Comparison of ENCODE assay signal across 8 cellular contexts in genomic region chr6:5260111-5260620, GRCh38. TPM values are rescaled to one million over a fixed set of nuclear protein-coding genes. Genes with fewer than 3 reads are reported as not detected.
DNase-seq lines count a peak whose midpoint lies in the region; ATAC-seq and TF ChIP-seq lines count a peak whose summit lies in the region.

No MANE protein-coding gene starts in this region.

- H3K9ac ChIP-seq in endodermal cell (ENCODE audit: extremely low read depth, low read length, poor library complexity, severe bottlenecking) (peak overlapping the region; percentile 94), muscle layer of colon (ENCODE audit: low read length) (no peak overlapping the region)

- no peaks in the 10 kb centered on the region for H3K9me3 Mint-ChIP-seq in activated CD8-positive, alpha-beta T cell treated with anti-CD3 and anti-CD28 coated beads for 36 hours
- peaks cover 4% of the 10 kb centered on the region for H3K9me3 Mint-ChIP-seq in endodermal cell

- DNase-seq in BJ (ENCODE audit: low read depth) (no peak), GM19238 (ENCODE audit: insufficient read length, low spot score) (peak; percentile 69), NCI-H82 treated with DMSO at 0.1 percent for 48 hours (lab: John Stamatoyannopoulos, UW; ENCODE audit: unreplicated experiment) (peak; percentile 49), endodermal cell (peak; percentile 92)
- peak; percentile 81 for DNase-seq in activated CD8-positive, alpha-beta T cell treated with anti-CD3 and anti-CD28 coated beads for 36 hours
- DNase-seq in stimulated activated CD8-positive, alpha-beta memory T cell treated with anti-CD3 and anti-CD28 coated beads, Interleukin-7, amount 100 ng/mL, for 1 hour (ENCODE audit: low read depth in 2 of 2) = peak; percentile 41 to 57

- H3K4me1 ChIP-seq in endodermal cell (ENCODE audit: control insufficient read depth, insufficient read depth, low read length) = no peaks in the 10 kb centered on the region
- H3K4me1 ChIP-seq in muscle layer of colon (ENCODE audit: insufficient read depth, low read length) = peaks cover 10% of the 10 kb centered on the region

- POLR2A ChIA-PET in BJ (lab: Charles Lee) = no interaction called here
- POLR2A ChIA-PET in activated CD8-positive, alpha-beta T cell treated with anti-CD3 and anti-CD28 coated beads for 36 hours (lab: Charles Lee) = interaction anchor here (0.6 to 2.7 kb wide), 3 partner anchors 18 to 42 kb away, joined by 3 to 41 read pairs (median 11); no protein-coding TSS in a partner anchor

- intact Hi-C loops in activated CD8-positive, alpha-beta T cell treated with anti-CD3 and anti-CD28 coated beads for 36 hours (cut with micrococcal nuclease) = no loop called here

- peak overlapping the region; percentile 87 for H3K4me3 Mint-ChIP-seq in activated CD8-positive, alpha-beta T cell treated with anti-CD3 and anti-CD28 coated beads for 36 hours
- peak overlapping the region; percentile 98 for H3K4me3 Mint-ChIP-seq in endodermal cell

- H3K4me3 ChIP-seq in BJ (ENCODE audit: low read depth, low read length) = peak overlapping the region; percentile 54
- peak overlapping the region; percentile 100 for H3K4me3 ChIP-seq in endodermal cell (ENCODE audit: low read length)
- H3K4me3 ChIP-seq in muscle layer of colon (ENCODE audit: low read depth in 1 of 2, low read length in 2 of 2) = peak overlapping the region; percentile 55 to 84

- H3K27ac ChIP-seq in endodermal cell (ENCODE audit: low read depth, low read length) = no peak overlapping the region
- H3K27ac ChIP-seq in muscle layer of colon (ENCODE audit: low read depth, low read length) = peak overlapping the region; percentile 8

- peak; percentile 79 for ATAC-seq in HG03354 (IDR thresholded peaks at IDR 0.05; ENCODE audit: poor library complexity, severe bottlenecking, unreplicated experiment)
- ATAC-seq in activated CD8-positive, alpha-beta T cell treated with anti-CD3 and anti-CD28 coated beads for 36 hours = peak; percentile 74

- peaks cover 36% of the 10 kb centered on the region for H3K4me1 Mint-ChIP-seq in activated CD8-positive, alpha-beta T cell treated with anti-CD3 and anti-CD28 coated beads for 36 hours (ENCODE audit: low read depth)
- H3K4me1 Mint-ChIP-seq in endodermal cell = peaks cover 10% of the 10 kb centered on the region

- H3K27me3 ChIP-seq in BJ (ENCODE audit: control insufficient read depth, insufficient read depth, low read length) (no peaks in the 10 kb centered on the region), endodermal cell (ENCODE audit: control insufficient read depth, insufficient read depth, low read length, poor library complexity, severe bottlenecking) (no peaks in the 10 kb centered on the region), muscle layer of colon (ENCODE audit: control insufficient read depth in 1 of 2, insufficient read depth in 2 of 2, low read length in 2 of 2) (no peaks in the 10 kb centered on the region)

- TF ChIP-seq CTCF in BJ (IDR thresholded peaks at IDR 0.05; ENCODE audit: insufficient read depth, low read depth, low read length) (no peak), endodermal cell (conservative IDR thresholded peaks at IDR 0.05) (no peak)
- TF ChIP-seq CTCF in activated CD8-positive, alpha-beta T cell treated with anti-CD3 and anti-CD28 coated beads for 36 hours (IDR thresholded peaks at IDR 0.05) = no peak

- no peaks in the 10 kb centered on the region for H3K27me3 Mint-ChIP-seq in activated CD8-positive, alpha-beta T cell treated with anti-CD3 and anti-CD28 coated beads for 36 hours
- H3K27me3 Mint-ChIP-seq in endodermal cell (ENCODE audit: insufficient read depth) = no peaks in the 10 kb centered on the region

- peaks cover 11% of the 10 kb centered on the region for H3K36me3 Mint-ChIP-seq in activated CD8-positive, alpha-beta T cell treated with anti-CD3 and anti-CD28 coated beads for 36 hours (ENCODE audit: low read depth)
- peaks cover 23% of the 10 kb centered on the region for H3K36me3 Mint-ChIP-seq in endodermal cell (ENCODE audit: low read depth)

- no peaks in the 10 kb centered on the region for H3K9me3 ChIP-seq in endodermal cell (ENCODE audit: control insufficient read depth, low read length)
- H3K9me3 ChIP-seq in muscle layer of colon (ENCODE audit: low read length) = no peaks in the 10 kb centered on the region

- H3K36me3 ChIP-seq in BJ (ENCODE audit: control insufficient read depth, insufficient read depth, low read length) (no peaks in the 10 kb centered on the region), endodermal cell (ENCODE audit: control insufficient read depth, insufficient read depth, low read length) (peaks cover 14% of the 10 kb centered on the region), muscle layer of colon (ENCODE audit: insufficient read depth, low read length) (no peaks in the 10 kb centered on the region)

- CTCF ChIA-PET in BJ (lab: Yijun Ruan, JAX) = no interaction called here
- CTCF ChIA-PET in activated CD8-positive, alpha-beta T cell treated with anti-CD3 and anti-CD28 coated beads for 36 hours (lab: Charles Lee) = interaction anchor here (0.8 to 1.7 kb wide), 5 partner anchors 41 to 116 kb away, joined by 3 to 8 read pairs (median 3); no protein-coding TSS in a partner anchor

- peak overlapping the region; percentile 100 for H3K27ac Mint-ChIP-seq in activated CD8-positive, alpha-beta T cell treated with anti-CD3 and anti-CD28 coated beads for 36 hours
- H3K27ac Mint-ChIP-seq in endodermal cell = peak overlapping the region; percentile 98

- 3 to 30% methylated on average over 2 to 22 of the region's 22 CpGs for WGBS in endodermal cell (ENCODE audit: insufficient coverage in 1 of 2, insufficient read length in 1 of 2), 2 experiments

RNA-seq across cellular contexts. Expression of gene LYRM4, which starts 0.6 kb away (rescaled TPM):
- polyA plus RNA-seq in BJ (2011; rRNA removed) = 29.0 and 39.2 TPM in 2 replicates
- 10.0 and 13.6 TPM in 2 replicates for polyA minus RNA-seq in BJ (2011; rRNA and poly(A)+ RNA removed)
- 10 to 100 TPM; 43.5 to 50.6 TPM for total RNA-seq in activated CD8-positive, alpha-beta T cell treated with anti-CD3 and anti-CD28 coated beads for 36 hours
- 10 to 100 TPM; 32.1 to 44.3 TPM for total RNA-seq in endodermal cell
- 48.1 TPM for polyA plus RNA-seq in endodermal cell (2013, experiment 1 of 2)
- polyA plus RNA-seq in endodermal cell (2013, experiment 2 of 2) = 41.4 TPM

RNA-seq across cellular contexts. Expression of gene FARS2, which starts 1.1 kb away (rescaled TPM):
- 15.6 and 17.9 TPM in 2 replicates for polyA plus RNA-seq in BJ (2011; rRNA removed)
- polyA minus RNA-seq in BJ (2011; rRNA and poly(A)+ RNA removed) = 27.2 and 38.7 TPM in 2 replicates
- 10 to 100 TPM; 15.7 to 18.5 TPM for total RNA-seq in activated CD8-positive, alpha-beta T cell treated with anti-CD3 and anti-CD28 coated beads for 36 hours
- 10 to 100 TPM; 16.2 to 18.3 TPM for total RNA-seq in endodermal cell
- 10.0 TPM for polyA plus RNA-seq in endodermal cell (2013, experiment 1 of 2)
- polyA plus RNA-seq in endodermal cell (2013, experiment 2 of 2) = 8.9 TPM
